15 cellular contexts compared by ENCODE assay signal in genomic region chr11:76771446-76772099, GRCh38. TPM values are rescaled to one million over a fixed set of nuclear protein-coding genes. Genes with fewer than 3 reads are reported as not detected.
DNase-seq lines count a peak whose midpoint lies in the region; ATAC-seq and TF ChIP-seq lines count a peak whose summit lies in the region.
"Had no signal": no experiment of that assay in that cellular context is flagged by ENCODE, and none has a peak within 500 bp of the region (broad histone marks: within the 10 kb centered on the region; RNA-seq: fewer than 3 reads in every experiment).

No MANE protein-coding gene starts in this region.

- no peak overlapping the region for H2AFZ ChIP-seq in H9 (ENCODE audit: low read length)

- H3K4me2 ChIP-seq in H9 (ENCODE audit: insufficient read depth, insufficient read length, low read length), result no peak overlapping the region

- no peak for DNase-seq in H9
- no peak for DNase-seq in T-helper 17 cell
- DNase-seq in stomach, result no peak
- DNase-seq in body of pancreas, result no peak
- no peak for DNase-seq in iPS-NIHi11 (ENCODE audit: low spot score)
- no peak for DNase-seq in NCI-H1105 treated with DMSO at 0.1 percent for 48 hours (lab: John Stamatoyannopoulos, UW)
- DNase-seq: activated CD4-positive, alpha-beta T cell treated with anti-CD3 and anti-CD28 coated beads for 4 hours; activated gamma-delta T cell; CD4-positive, alpha-beta memory T cell; islet precursor cell; NCI-H1092; NCI-H526 treated with DMSO at 0.1 percent for 48 hours; nucleus accumbens had no signal

- H2BK15ac ChIP-seq in H9 (ENCODE audit: low read depth, low read length), result no peak overlapping the region

- H3K9me3 ChIP-seq in H9 (ENCODE audit: control insufficient read depth, low read depth, low read length) (peaks cover 3% of the 10 kb centered on the region), T-helper 17 cell (ENCODE audit: control insufficient read depth, low read length, poor library complexity, severe bottlenecking) (peaks cover 5% of the 10 kb centered on the region), liver (ENCODE audit: control insufficient read depth in 4 of 4, low read length in 3 of 4) (peaks cover 0 to 2% (median under 1%) of the 10 kb centered on the region in 4 donors), stomach (peaks cover 0 to 12% (median 7%) of the 10 kb centered on the region in 4 donors), body of pancreas (peaks cover 0 to 4% (median 0%) of the 10 kb centered on the region in 3 donors)

- no peaks in the 10 kb centered on the region for H3K23me2 ChIP-seq in H9 (ENCODE audit: insufficient read length, low read depth, low read length, poor library complexity, severe bottlenecking)

- H3K79me2 ChIP-seq in H9 (ENCODE audit: insufficient read depth, low read length), result no peaks in the 10 kb centered on the region

- H3K4me3 Mint-ChIP-seq in H9 (peak overlapping the region in 1 of 2 experiments; percentile 31; a peak in 2 of 5 replicates), T-helper 17 cell (no peak overlapping the region)

- no peak overlapping the region for H3K4me3 ChIP-seq in liver (ENCODE audit: low read depth in 1 of 3, low read length in 3 of 3)
- H3K4me3 ChIP-seq in stomach, result no peak overlapping the region
- H3K4me3 ChIP-seq in body of pancreas, result no peak overlapping the region

- intact Hi-C loops in stomach (cut with DNase I; ENCODE audit: low total_unique reads) (no loop called here), body of pancreas (cut with DNase I) (no loop called here)

- H3K27me3 Mint-ChIP-seq in H9 (ENCODE audit: low read depth), result peaks cover 9% of the 10 kb centered on the region
- no peaks in the 10 kb centered on the region for H3K27me3 Mint-ChIP-seq in T-helper 17 cell
- H3K27me3 Mint-ChIP-seq: CD4-positive, alpha-beta memory T cell had no signal

- H4K5ac ChIP-seq in H9 (ENCODE audit: insufficient read length, low read depth, low read length), result no peak overlapping the region

- H3K4me1 ChIP-seq in H9 (ENCODE audit: insufficient read depth, low read length) (peaks cover 2% of the 10 kb centered on the region), liver (ENCODE audit: control insufficient read depth in 4 of 4, insufficient read depth in 4 of 4, low read length in 3 of 4) (peaks cover 23 to 80% (median 71%) of the 10 kb centered on the region in 4 donors), stomach (peaks cover 56 to 79% (median 73%) of the 10 kb centered on the region in 4 donors), body of pancreas (peaks cover 60% of the 10 kb centered on the region)

- no peak overlapping the region for H3K56ac ChIP-seq in H9 (ENCODE audit: insufficient read length, low read depth, low read length)

- peaks cover 58 to 62% of the 10 kb centered on the region in 2 experiments for H3K4me1 Mint-ChIP-seq in H9
- peaks cover 30% of the 10 kb centered on the region for H3K4me1 Mint-ChIP-seq in T-helper 17 cell

- H3K9ac ChIP-seq in H9 (ENCODE audit: extremely low read depth, insufficient read length, low read length) (no peak overlapping the region), liver (ENCODE audit: low read depth in 1 of 2, low read length in 2 of 2) (peak overlapping the region in 1 of 2 donors; percentile 64)

- H4K20me1 ChIP-seq in H9 (ENCODE audit: control insufficient read depth, insufficient read depth, insufficient read length), result no peaks in the 10 kb centered on the region

- no CpG with 5 or more reads among the region's 8 CpGs for WGBS in H9 (ENCODE audit: extremely low coverage, insufficient read length, low lambda C conversion rate)
- WGBS in liver, result 48% methylated on average over 8 of the region's 8 CpGs
- whole genome bisulfite sequencing in stomach, 5 donors, result 72 to 83% (median 79%) methylated on average over 7 to 8 of the region's 8 CpGs
- WGBS in body of pancreas, 2 donors, result 72 to 79% methylated on average over 5 to 8 of the region's 8 CpGs

- no peak overlapping the region for H3K4ac ChIP-seq in H9 (ENCODE audit: low read depth, low read length)

- H3K27ac Mint-ChIP-seq in H9, result peak overlapping the region; percentile 52 to 91 (median 73); a peak in 3 of 7 replicates
- peak overlapping the region; percentile 59 for H3K27ac Mint-ChIP-seq in T-helper 17 cell

- ATAC-seq in T-helper 17 cell, result no peak
- no peak for ATAC-seq in body of pancreas
- no peak for ATAC-seq in GM18858 (IDR thresholded peaks at IDR 0.05; ENCODE audit: unreplicated experiment)

- H2BK12ac ChIP-seq in H9 (ENCODE audit: insufficient read length, low read depth, low read length), result no peak overlapping the region

- H2BK120ac ChIP-seq in H9 (ENCODE audit: low read depth, low read length, poor library complexity, severe bottlenecking), result no peak overlapping the region

- no peak for TF ChIP-seq EP300 in stomach (IDR thresholded peaks at IDR 0.05)

- no peak overlapping the region for H2BK5ac ChIP-seq in H9 (ENCODE audit: insufficient read length, low read length)

- H3K27me3 ChIP-seq in H9 (ENCODE audit: insufficient read depth, low read length), result no peaks in the 10 kb centered on the region
- H3K27me3 ChIP-seq in liver (ENCODE audit: control insufficient read depth in 4 of 4, insufficient read depth in 4 of 4, low read length in 3 of 4), result no peaks in the 10 kb centered on the region
- H3K27me3 ChIP-seq in stomach, result no peaks in the 10 kb centered on the region
- no peaks in the 10 kb centered on the region for H3K27me3 ChIP-seq in body of pancreas

- H3K36me3 ChIP-seq in liver (ENCODE audit: control insufficient read depth in 4 of 4, insufficient read depth in 3 of 4, low read depth in 1 of 4, low read length in 3 of 4) (no peaks in the 10 kb centered on the region), stomach (no peaks in the 10 kb centered on the region), body of pancreas (replicated peaks in 1 of 2; ENCODE audit: insufficient read depth in 1 of 2, low read depth in 2 of 2) (no peaks in the 10 kb centered on the region)

- H4K91ac ChIP-seq in H9 (ENCODE audit: insufficient read length, low read depth, low read length), result no peak overlapping the region

- no peak for TF ChIP-seq RAD21 in liver (IDR thresholded peaks at IDR 0.05)

- no peak overlapping the region for H4K8ac ChIP-seq in H9 (replicated peaks; ENCODE audit: insufficient read length, low read depth, low read length)

- H3K9me3 Mint-ChIP-seq in H9, result peaks cover 22 to 25% of the 10 kb centered on the region in 2 experiments

- TF ChIP-seq POLR2A in stomach (IDR thresholded peaks at IDR 0.05) (no peak), body of pancreas (IDR thresholded peaks at IDR 0.05) (no peak)

- no peak for TF ChIP-seq CTCF in H9 (conservative IDR thresholded peaks at IDR 0.05)
- no peak for TF ChIP-seq CTCF in liver (IDR thresholded peaks at IDR 0.05; ENCODE audit: low read depth, low read length, missing input control)
- no peak for TF ChIP-seq CTCF in stomach (IDR thresholded peaks at IDR 0.05)
- TF ChIP-seq CTCF in body of pancreas (IDR thresholded peaks at IDR 0.05), result no peak

- no peak overlapping the region for H3K23ac ChIP-seq in H9 (ENCODE audit: insufficient read length, low read depth, low read length)

- H3K18ac ChIP-seq in H9 (ENCODE audit: insufficient read length, low read depth, low read length), result no peak overlapping the region

- H2BK20ac ChIP-seq in H9 (ENCODE audit: low read depth, low read length, poor library complexity, severe bottlenecking), result no peak overlapping the region

- no peak overlapping the region for H3T11ph ChIP-seq in H9 (ENCODE audit: low read length)

- H3K36me3 Mint-ChIP-seq in H9 (ENCODE audit: insufficient read depth in 1 of 3, low read depth in 3 of 3) (peaks cover 8 to 25% (median 19%) of the 10 kb centered on the region in 3 experiments), T-helper 17 cell (ENCODE audit: low read depth) (peaks cover 2% of the 10 kb centered on the region)

- H2AK5ac ChIP-seq in H9 (ENCODE audit: insufficient read length, low read length), result no peak overlapping the region

- no peaks in the 10 kb centered on the region for H3K79me1 ChIP-seq in H9 (ENCODE audit: insufficient read depth, low read depth, low read length, poor library complexity, severe bottlenecking)

- no peak overlapping the region for H3K27ac ChIP-seq in H9 (ENCODE audit: insufficient read length, low read depth, low read length)
- peak overlapping the region; percentile 91 to 92 for H3K27ac ChIP-seq in liver (ENCODE audit: low read depth in 1 of 2, low read length in 2 of 2)
- peak overlapping the region; percentile 55 to 89 (median 81) for H3K27ac ChIP-seq in stomach
- H3K27ac ChIP-seq in body of pancreas, result peak overlapping the region in 1 of 4 donors; percentile 42

- no peak overlapping the region for H3K14ac ChIP-seq in H9 (ENCODE audit: insufficient read depth, low read length)

TF ChIP-seq in liver, 16 proteins besides CTCF, POLR2A, EP300 and RAD21 (continues in another document):
- TF ChIP-seq YY1 (IDR thresholded peaks at IDR 0.05) (no peak), RXRA (IDR thresholded peaks at IDR 0.05) (no peak), HNF4A (conservative IDR thresholded peaks at IDR 0.05) (no peak), TAF1 (conservative IDR thresholded peaks at IDR 0.05) (no peak), EGR1 (IDR thresholded peaks at IDR 0.05; ENCODE audit: low read depth in 2 of 2) (no peak), JUND (IDR thresholded peaks at IDR 0.05) (no peak), GABPA (IDR thresholded peaks at IDR 0.05 in 1 of 2, conservative IDR thresholded peaks at IDR 0.05 in 1 of 2) (no peak), FOXA1 (IDR thresholded peaks at IDR 0.05) (no peak)
- TF ChIP-seq, protein P1, sequence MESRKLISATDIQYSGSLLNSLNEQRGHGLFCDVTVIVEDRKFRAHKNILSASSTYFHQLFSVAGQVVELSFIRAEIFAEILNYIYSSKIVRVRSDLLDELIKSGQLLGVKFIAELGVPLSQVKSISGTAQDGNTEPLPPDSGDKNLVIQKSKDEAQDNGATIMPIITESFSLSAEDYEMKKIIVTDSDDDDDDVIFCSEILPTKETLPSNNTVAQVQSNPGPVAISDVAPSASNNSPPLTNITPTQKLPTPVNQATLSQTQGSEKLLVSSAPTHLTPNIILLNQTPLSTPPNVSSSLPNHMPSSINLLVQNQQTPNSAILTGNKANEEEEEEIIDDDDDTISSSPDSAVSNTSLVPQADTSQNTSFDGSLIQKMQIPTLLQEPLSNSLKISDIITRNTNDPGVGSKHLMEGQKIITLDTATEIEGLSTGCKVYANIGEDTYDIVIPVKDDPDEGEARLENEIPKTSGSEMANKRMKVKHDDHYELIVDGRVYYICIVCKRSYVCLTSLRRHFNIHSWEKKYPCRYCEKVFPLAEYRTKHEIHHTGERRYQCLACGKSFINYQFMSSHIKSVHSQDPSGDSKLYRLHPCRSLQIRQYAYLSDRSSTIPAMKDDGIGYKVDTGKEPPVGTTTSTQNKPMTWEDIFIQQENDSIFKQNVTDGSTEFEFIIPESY (IDR thresholded peaks at IDR 0.05), result no peak

RNA-seq across cellular contexts. Expression of gene TSKU, which starts 11.6 kb away (rescaled TPM):
- total RNA-seq in H9 (2021), result 25.4 and 27.4 TPM in 2 replicates
- total RNA-seq in T-helper 17 cell, result not detected
- 10 to 100 TPM in 1 of 2 donors, 1 to 10 TPM in 1; 3.3 to 33.7 TPM for total RNA-seq in liver
- 100 to 1,000 TPM in 1 of 2 donors, 10 to 100 TPM in 1; 58.3 to 492 TPM for polyA plus RNA-seq in liver
- 100 to 1,000 TPM in 1 of 5 donors, 10 to 100 TPM in 4; 11.1 to 114 (median 20.4) TPM for total RNA-seq in stomach
- polyA plus RNA-seq in stomach, result 10 to 100 TPM; 18.6 to 20.9 (median 18.9) TPM
- total RNA-seq in body of pancreas, result 10 to 100 TPM; 32.7 to 51.7 TPM
- total RNA-seq: CD4-positive, alpha-beta memory T cell had no signal

Comparison
In these comparisons a context has a peak if more than half of its experiments do, and no peak if none do; other contexts are left out.
1. RNA of gene TSKU, which starts 11.6 kb away (total RNA-seq): 32.7 to 51.7 TPM in body of pancreas, 3.3 to 33.7 TPM in liver, 25.4 to 27.4 TPM in H9 and 11.1 to 114 TPM in stomach; not detected in T-helper 17 cell; every median in the first group is over 4 times any median in the second.